In genomic region chr1:205217418-205217817, GRCh38 we compare ENCODE assay signal across 1 cellular context.
TF ChIP-seq lines count a peak whose summit lies in the region.

No MANE protein-coding gene starts in this region.

TF ChIP-seq in SK-N-SH treated with all-trans-retinoic acid at 6 μM for 48 hours, 23 proteins besides CTCF, POLR2A, EP300 and RAD21 (continued from another document):
- no peak for TF ChIP-seq PPARA (CRISPR knock-in tag; IDR thresholded peaks at IDR 0.05; ENCODE audit: borderline replicate concordance)
- no peak for TF ChIP-seq ZC3H10 (CRISPR knock-in tag; IDR thresholded peaks at IDR 0.05)
- no peak for TF ChIP-seq ISL1 (CRISPR knock-in tag; IDR thresholded peaks at IDR 0.05)
- no peak for TF ChIP-seq ZNF70 (CRISPR knock-in tag; IDR thresholded peaks at IDR 0.05)
- no peak for TF ChIP-seq TCF4 (CRISPR knock-in tag; IDR thresholded peaks at IDR 0.05; ENCODE audit: borderline replicate concordance)
- no peak for TF ChIP-seq PATZ1 (CRISPR knock-in tag; IDR thresholded peaks at IDR 0.05; ENCODE audit: borderline replicate concordance)
TF ChIP-seq in SK-N-SH treated with all-trans-retinoic acid at 6 μM for 48 hours: peak in this region for 0.
